Comparison of ENCODE assay signal across 21 cellular contexts in the genomic region with DNA sequence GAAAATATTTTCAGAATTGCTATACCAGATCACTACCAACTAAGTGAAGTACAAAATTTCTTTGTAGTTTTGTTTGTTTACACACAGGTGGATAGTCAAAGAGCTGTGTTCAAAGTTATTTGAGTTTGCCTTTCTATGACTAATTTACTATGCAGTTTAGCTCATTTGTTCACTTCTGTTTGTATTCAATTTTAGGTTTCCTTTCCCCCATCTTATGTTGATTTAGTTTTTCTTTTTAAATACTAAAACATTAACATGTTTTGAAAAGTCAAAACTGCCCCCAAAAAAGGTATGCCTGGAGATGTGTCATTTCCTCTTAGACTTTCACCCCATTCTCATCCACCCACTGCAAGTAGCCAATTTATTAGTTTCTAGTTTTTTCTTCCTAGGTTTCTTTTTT. TPM values are rescaled to one million over a fixed set of nuclear protein-coding genes. Genes with fewer than 3 reads are reported as not detected.
DNase-seq lines count a peak whose midpoint lies in the region; ATAC-seq and TF ChIP-seq lines count a peak whose summit lies in the region.
"Had no signal": no experiment of that assay in that cellular context is flagged by ENCODE, and none has a peak within 500 bp of the region (broad histone marks: within the 10 kb centered on the region; RNA-seq: fewer than 3 reads in every experiment).

No MANE protein-coding gene starts in this region.

- H3K4me1 Mint-ChIP-seq in activated CD4-positive, alpha-beta T cell treated with anti-CD3 and anti-CD28 coated beads, Interleukin-2, amount 10 ng/mL, durations not matched to agents 24 days and 14 days = peaks cover 36% of the 10 kb centered on the region
- H3K4me1 Mint-ChIP-seq in CD4-positive, alpha-beta memory T cell = peaks cover 13 to 23% (median 15%) of the 10 kb centered on the region in 4 donors
- peaks cover 14 to 17% of the 10 kb centered on the region in 2 donors for H3K4me1 Mint-ChIP-seq in natural killer cell treated with Interleukin-12 subunit alpha and Interleukin-12 subunit beta and Interleukin-15 and Interleukin-18, amount 100 ng/mL, for 72 hours (ENCODE audit: low read depth in 2 of 2)
- peaks cover 8% of the 10 kb centered on the region for H3K4me1 Mint-ChIP-seq in progenitor cell of endocrine pancreas (ENCODE audit: low read depth)

- no peak overlapping the region for H3K27ac ChIP-seq in CD4-positive, alpha-beta memory T cell (ENCODE audit: low read depth, low read length)
- peak overlapping the region; percentile 95; the same call in 1 of the 2 replicates for H3K27ac ChIP-seq in VCaP
- H3K27ac ChIP-seq: BLaER1 treated with 17β-estradiol and CSF1 and Interleukin-3, amounts not matched to agents 10 nM and 100 nM; stomach had no signal

- H3K4me1 ChIP-seq in CD4-positive, alpha-beta memory T cell (ENCODE audit: insufficient read depth, low read length) = peaks cover 19% of the 10 kb centered on the region

- no peaks in the 10 kb centered on the region for H3K36me3 ChIP-seq in CD4-positive, alpha-beta memory T cell (ENCODE audit: insufficient read depth, low read length)
- H3K36me3 ChIP-seq: BLaER1 treated with 17β-estradiol and CSF1 and Interleukin-3, amounts not matched to agents 10 nM and 100 nM; HAP-1; stomach had no signal

- no peak for ATAC-seq in natural killer cell treated with Interleukin-12 subunit alpha and Interleukin-12 subunit beta and Interleukin-15 and Interleukin-18, amount 100 ng/mL, for 72 hours

- peak overlapping the region; percentile 26 for H3K4me3 Mint-ChIP-seq in activated CD4-positive, alpha-beta T cell treated with anti-CD3 and anti-CD28 coated beads, Interleukin-2, amount 10 ng/mL, durations not matched to agents 24 days and 14 days
- no peak overlapping the region for H3K4me3 Mint-ChIP-seq in CD4-positive, alpha-beta memory T cell
- H3K4me3 Mint-ChIP-seq in natural killer cell treated with Interleukin-12 subunit alpha and Interleukin-12 subunit beta and Interleukin-15 and Interleukin-18, amount 100 ng/mL, for 72 hours = no peak overlapping the region
- no peak overlapping the region for H3K4me3 Mint-ChIP-seq in progenitor cell of endocrine pancreas (ENCODE audit: low read depth)

- no peaks in the 10 kb centered on the region for H3K36me3 Mint-ChIP-seq in activated CD4-positive, alpha-beta T cell treated with anti-CD3 and anti-CD28 coated beads, Interleukin-2, amount 10 ng/mL, durations not matched to agents 24 days and 14 days (ENCODE audit: low read depth)
- H3K36me3 Mint-ChIP-seq in CD4-positive, alpha-beta memory T cell = no peaks in the 10 kb centered on the region
- no peaks in the 10 kb centered on the region for H3K36me3 Mint-ChIP-seq in natural killer cell treated with Interleukin-12 subunit alpha and Interleukin-12 subunit beta and Interleukin-15 and Interleukin-18, amount 100 ng/mL, for 72 hours
- H3K36me3 Mint-ChIP-seq in progenitor cell of endocrine pancreas (ENCODE audit: insufficient read depth) = peaks cover 4% of the 10 kb centered on the region

- no peaks in the 10 kb centered on the region for H3K9me3 ChIP-seq in CD4-positive, alpha-beta memory T cell (ENCODE audit: control insufficient read depth in 1 of 2, low read length in 2 of 2)
- H3K9me3 ChIP-seq: BLaER1 treated with 17β-estradiol and CSF1 and Interleukin-3, amounts not matched to agents 10 nM and 100 nM; HAP-1; stomach had no signal

- POLR2A ChIA-PET in CD4-positive, alpha-beta memory T cell (lab: Charles Lee; ENCODE audit: partially characterized antibody) = interaction anchor here (1.7 kb wide), 1 partner anchor 21 kb away, joined by 8 read pairs; the partner anchor contains the start of gene HLCS

- DNase-seq in activated CD4-positive, alpha-beta T cell treated with anti-CD3 and anti-CD28 coated beads, Interleukin-2, amount 10 ng/mL, durations not matched to agents 24 days and 14 days = no peak
- DNase-seq in activated CD4-positive, alpha-beta T cell treated with anti-CD3 and anti-CD28 coated beads for 1 hour = no peak
- no peak for DNase-seq in CD4-positive, alpha-beta memory T cell
- DNase-seq in natural killer cell treated with Interleukin-12 subunit alpha and Interleukin-12 subunit beta and Interleukin-15 and Interleukin-18, amount 100 ng/mL, for 72 hours (ENCODE audit: low spot score) = no peak
- DNase-seq in GM13976 (ENCODE audit: low spot score) (no peak), medulla oblongata (ENCODE audit: extremely low spot score) (no peak), progenitor cell of endocrine pancreas (ENCODE audit: low spot score, unreplicated experiment) (no peak)
- DNase-seq: activated CD4-positive, CD25-positive, alpha-beta regulatory T cell; anterior cingulate cortex; caudate nucleus; KBM-7; mesendoderm; NCI-H2171 treated with DMSO at 0.1 percent for 48 hours; NCI-H524 treated with DMSO at 0.1 percent for 48 hours; stimulated activated CD4-positive, alpha-beta T cell treated with anti-CD3 and anti-CD28 coated beads, Interleukin-4, amount 100 ng/mL, for 24 hours; stomach had no signal

- TF ChIP-seq CTCF in VCaP (conservative IDR thresholded peaks at IDR 0.05) = no peak
- TF ChIP-seq CTCF in GM13976 (IDR thresholded peaks at IDR 0.05; ENCODE audit: borderline replicate concordance, control extremely low read depth, extremely low read depth, insufficient read depth, missing control alignments) = no peak
- no peak for TF ChIP-seq CTCF in progenitor cell of endocrine pancreas (IDR thresholded peaks at IDR 0.05; ENCODE audit: unreplicated experiment)

- peaks cover 2% of the 10 kb centered on the region for H3K27me3 Mint-ChIP-seq in activated CD4-positive, alpha-beta T cell treated with anti-CD3 and anti-CD28 coated beads, Interleukin-2, amount 10 ng/mL, durations not matched to agents 24 days and 14 days
- no peaks in the 10 kb centered on the region for H3K27me3 Mint-ChIP-seq in CD4-positive, alpha-beta memory T cell
- no peaks in the 10 kb centered on the region for H3K27me3 Mint-ChIP-seq in natural killer cell treated with Interleukin-12 subunit alpha and Interleukin-12 subunit beta and Interleukin-15 and Interleukin-18, amount 100 ng/mL, for 72 hours
- no peaks in the 10 kb centered on the region for H3K27me3 Mint-ChIP-seq in progenitor cell of endocrine pancreas

- no peaks in the 10 kb centered on the region for H3K27me3 ChIP-seq in CD4-positive, alpha-beta memory T cell (ENCODE audit: insufficient read depth, low read length)
- H3K27me3 ChIP-seq: BLaER1 treated with 17β-estradiol and CSF1 and Interleukin-3, amounts not matched to agents 10 nM and 100 nM; stomach had no signal

- in situ Hi-C loops in GM13976 (cut with MboI; ENCODE audit: low sequenced_read_pairs, unreplicated experiment) = no loop called here

- H3K27ac Mint-ChIP-seq in activated CD4-positive, alpha-beta T cell treated with anti-CD3 and anti-CD28 coated beads, Interleukin-2, amount 10 ng/mL, durations not matched to agents 24 days and 14 days = peak overlapping the region; percentile 61
- H3K27ac Mint-ChIP-seq in CD4-positive, alpha-beta memory T cell = peak overlapping the region in 6 of 7 donors; percentile 1 to 87 (median 23)
- peak overlapping the region; percentile 60 to 66 for H3K27ac Mint-ChIP-seq in natural killer cell treated with Interleukin-12 subunit alpha and Interleukin-12 subunit beta and Interleukin-15 and Interleukin-18, amount 100 ng/mL, for 72 hours
- no peak overlapping the region for H3K27ac Mint-ChIP-seq in progenitor cell of endocrine pancreas

- intact Hi-C loops in activated CD4-positive, alpha-beta T cell treated with anti-CD3 and anti-CD28 coated beads, Interleukin-2, amount 10 ng/mL, durations not matched to agents 24 days and 14 days (cut with micrococcal nuclease) = loop anchor here (2.0 to 5.0 kb wide), 4 partner anchors 49 to 574 kb away; partner anchors contain the start of genes DYRK1A and VPS26C
- intact Hi-C loops in CD4-positive, alpha-beta memory T cell (cut with micrococcal nuclease) = loop anchor here (10.0 kb wide), 2 partner anchors 577 to 923 kb away; partner anchors contain the start of gene SETD4

- no peaks in the 10 kb centered on the region for H3K9me3 Mint-ChIP-seq in activated CD4-positive, alpha-beta T cell treated with anti-CD3 and anti-CD28 coated beads, Interleukin-2, amount 10 ng/mL, durations not matched to agents 24 days and 14 days
- no peaks in the 10 kb centered on the region for H3K9me3 Mint-ChIP-seq in CD4-positive, alpha-beta memory T cell
- no peaks in the 10 kb centered on the region for H3K9me3 Mint-ChIP-seq in natural killer cell treated with Interleukin-12 subunit alpha and Interleukin-12 subunit beta and Interleukin-15 and Interleukin-18, amount 100 ng/mL, for 72 hours
- no peaks in the 10 kb centered on the region for H3K9me3 Mint-ChIP-seq in progenitor cell of endocrine pancreas (ENCODE audit: low read depth)

- H3K4me3 ChIP-seq in CD4-positive, alpha-beta memory T cell (ENCODE audit: low read length in 2 of 2) = no peak overlapping the region
- H3K4me3 ChIP-seq: BLaER1 treated with 17β-estradiol and CSF1 and Interleukin-3, amounts not matched to agents 10 nM and 100 nM; HAP-1; stomach had no signal

- CTCF ChIA-PET in CD4-positive, alpha-beta memory T cell (lab: Charles Lee; ENCODE audit: partially characterized antibody) = interaction anchor here (0.7 to 1.8 kb wide), 8 partner anchors 9 to 24 kb away, joined by 3 to 7 read pairs (median 4); no protein-coding TSS in a partner anchor

RNA-seq across cellular contexts. Expression of gene RIPPLY3, which starts 18.7 kb away (rescaled TPM):
- 0.26 TPM in 1 of 2 replicates, not detected in the other for total RNA-seq in activated CD4-positive, alpha-beta T cell treated with anti-CD3 and anti-CD28 coated beads, Interleukin-2, amount 10 ng/mL, durations not matched to agents 24 days and 14 days
- not detected for total RNA-seq in CD4-positive, alpha-beta memory T cell
- polyA plus RNA-seq in CD4-positive, alpha-beta memory T cell = not detected
- total RNA-seq in natural killer cell treated with Interleukin-12 subunit alpha and Interleukin-12 subunit beta and Interleukin-15 and Interleukin-18, amount 100 ng/mL, for 72 hours = not detected
- 17.9 and 18.9 TPM in 2 replicates for total RNA-seq in progenitor cell of endocrine pancreas
- total RNA-seq: G401, RPMI7951 had no signal

RNA-seq across cellular contexts. Expression of gene HLCS, which starts 21.4 kb away (rescaled TPM):
- total RNA-seq in activated CD4-positive, alpha-beta T cell treated with anti-CD3 and anti-CD28 coated beads, Interleukin-2, amount 10 ng/mL, durations not matched to agents 24 days and 14 days = 15.3 and 16.5 TPM in 2 replicates
- total RNA-seq in CD4-positive, alpha-beta memory T cell = 10 to 100 TPM; 13.9 to 14.7 TPM
- polyA plus RNA-seq in CD4-positive, alpha-beta memory T cell = 1 to 10 TPM; 8.3 to 8.6 TPM
- total RNA-seq in natural killer cell treated with Interleukin-12 subunit alpha and Interleukin-12 subunit beta and Interleukin-15 and Interleukin-18, amount 100 ng/mL, for 72 hours = 10 to 100 TPM; 16.1 to 30.7 TPM
- 32.3 and 34.3 TPM in 2 replicates for total RNA-seq in progenitor cell of endocrine pancreas

Comparison
In these comparisons a context has a peak if more than half of its experiments do, and no peak if none do; other contexts are left out.
1. RNA of gene RIPPLY3, which starts 18.7 kb away (total RNA-seq): 17.9 to 18.9 TPM in progenitor cell of endocrine pancreas; 0.26 TPM in activated CD4-positive, alpha-beta T cell treated with anti-CD3 and anti-CD28 coated beads, Interleukin-2, amount 10 ng/mL, durations not matched to agents 24 days and 14 days, not detected in CD4-positive, alpha-beta memory T cell and not detected in natural killer cell treated with Interleukin-12 subunit alpha and Interleukin-12 subunit beta and Interleukin-15 and Interleukin-18, amount 100 ng/mL, for 72 hours; every median in the first group is over 10 times any median in the second.